17 cellular contexts compared by ENCODE assay signal in genomic region chr5:139100825-139101224, GRCh38.
DNase-seq lines count a peak whose midpoint lies in the region; ATAC-seq, FAIRE-seq and TF ChIP-seq lines count a peak whose summit lies in the region.
"Had no signal": no experiment of that assay in that cellular context is flagged by ENCODE, and none has a peak within 500 bp of the region (broad histone marks: within the 10 kb centered on the region; RNA-seq: fewer than 3 reads in every experiment).

No MANE protein-coding gene starts in this region.

- H3K36me3 ChIP-seq in keratinocyte (ENCODE audit: control insufficient read depth in 2 of 2, extremely low read depth in 1 of 2, insufficient read depth in 2 of 2, low read length in 2 of 2) = no peaks in the 10 kb centered on the region
- no peaks in the 10 kb centered on the region for H3K36me3 ChIP-seq in mucosa of descending colon (ENCODE audit: low read depth)
- H3K36me3 ChIP-seq: tibial nerve had no signal

- no peaks in the 10 kb centered on the region for H4K20me1 ChIP-seq in keratinocyte (ENCODE audit: control insufficient read depth, extremely low read depth, insufficient read depth, low read length)

- H3K27ac ChIP-seq in keratinocyte (ENCODE audit: control insufficient read depth, insufficient read depth, low read length) = no peak overlapping the region
- H3K27ac ChIP-seq: KMS-11, tibial nerve had no signal

- intact Hi-C loops in mucosa of descending colon (cut with DNase I, micrococcal nuclease) = no loop called here

- H3K9me3 ChIP-seq in keratinocyte (ENCODE audit: control insufficient read depth, low read depth, low read length) (no peaks in the 10 kb centered on the region), mucosa of descending colon (no peaks in the 10 kb centered on the region)
- H3K9me3 ChIP-seq: tibial nerve had no signal

- ATAC-seq in mucosa of descending colon (no peak), HG03108 (IDR thresholded peaks at IDR 0.05; ENCODE audit: unreplicated experiment) (no peak), HG03439 (IDR thresholded peaks at IDR 0.05; ENCODE audit: unreplicated experiment) (no peak)
- ATAC-seq: naive thymus-derived CD4-positive, alpha-beta T cell had no signal

- no peak overlapping the region for H3K4me3 ChIP-seq in keratinocyte (ENCODE audit: control insufficient read depth in 2 of 3, extremely low read depth in 1 of 3, insufficient read depth in 2 of 3, low read depth in 1 of 3, low read length in 3 of 3)
- H3K4me3 ChIP-seq in mucosa of descending colon = no peak overlapping the region
- H3K4me3 ChIP-seq: tibial nerve had no signal

- no peaks in the 10 kb centered on the region for H3K79me2 ChIP-seq in keratinocyte (ENCODE audit: control insufficient read depth, insufficient read depth, low read length)

- peak; percentile 98 for FAIRE-seq in keratinocyte (lab: Jason Lieb, UNC)
- FAIRE-seq: D721Med, GM12892, kidney had no signal

- H3K27me3 ChIP-seq in keratinocyte (ENCODE audit: control insufficient read depth, extremely low read depth, insufficient read depth, low read length) = no peaks in the 10 kb centered on the region
- H3K27me3 ChIP-seq: tibial nerve had no signal

- H3K4me2 ChIP-seq in keratinocyte (ENCODE audit: control insufficient read depth, extremely low read depth, insufficient read depth, low read depth, low read length) = peak overlapping the region; percentile 31
- H3K4me2 ChIP-seq: KMS-11 had no signal

- H3K4me1 ChIP-seq in keratinocyte (ENCODE audit: control insufficient read depth, extremely low read depth, insufficient read depth, low read length) = peaks cover 17% of the 10 kb centered on the region
- H3K4me1 ChIP-seq in mucosa of descending colon (ENCODE audit: low read depth) = no peaks in the 10 kb centered on the region

- no peak overlapping the region for H3K9ac ChIP-seq in keratinocyte (ENCODE audit: control insufficient read depth, extremely low read depth, insufficient read depth, low read length)
- H3K9ac ChIP-seq: KMS-11 had no signal

- no peaks in the 10 kb centered on the region for H3K9me1 ChIP-seq in keratinocyte (ENCODE audit: control insufficient read depth, extremely low read depth, insufficient read depth, low read length)

- dilution Hi-C loops in keratinocyte (cut with MboI; ENCODE audit: extremely low pct_ligation_motif_present, low sequenced_read_pairs) = no loop called here

- DNase-seq in ELR (ENCODE audit: low read depth) (peak; percentile 73), LHCN-M2 (ENCODE audit: low read depth) (peak; percentile 47), astrocyte of the hippocampus (ENCODE audit: low read depth, low spot score) (peak; percentile 28), keratinocyte (ENCODE audit: low read depth, low spot score) (no peak), mucosa of descending colon (no peak)
- no peak for DNase-seq in activated T-cell treated with anti-CD3 and anti-CD28 coated beads, Interleukin-2, amount 50 U/mL, for 48 hours
- DNase-seq: erythroblast; H9; kidney; naive thymus-derived CD4-positive, alpha-beta T cell; NCI-H345 had no signal

- TF ChIP-seq CTCF in keratinocyte (optimal IDR thresholded peaks at IDR 0.05 in 1 of 3, IDR thresholded peaks at IDR 0.05 in 1 of 3, conservative IDR thresholded peaks at IDR 0.05 in 1 of 3; ENCODE audit: extremely low read depth in 1 of 3, insufficient read depth in 2 of 3, low read length in 3 of 3) (no peak), mucosa of descending colon (IDR thresholded peaks at IDR 0.05) (no peak)

- H2AFZ ChIP-seq in keratinocyte (ENCODE audit: control insufficient read depth, low read length) = no peak overlapping the region

Comparison
In these comparisons a context has a peak if more than half of its experiments do, and no peak if none do; other contexts are left out.
1. DNase-seq: peak in ELR (single experiment), LHCN-M2 (single experiment) and astrocyte of the hippocampus (single experiment); none in keratinocyte (single experiment), mucosa of descending colon (0 of 3) and activated T-cell treated with anti-CD3 and anti-CD28 coated beads, Interleukin-2, amount 50 U/mL, for 48 hours (0 of 2).